Comparison of ENCODE assay signal across 8 cellular contexts in genomic region chr5:50963647-50964584, GRCh38.
DNase-seq lines count a peak whose midpoint lies in the region; ATAC-seq and TF ChIP-seq lines count a peak whose summit lies in the region.

No MANE protein-coding gene starts in this region.

- no peaks in the 10 kb centered on the region for H3K4me1 ChIP-seq in RWPE2 (ENCODE audit: insufficient read depth, poor library complexity, severe bottlenecking)

- H3K27ac ChIP-seq in AG04450 (ENCODE audit: low read depth, low read length) (no peak overlapping the region), RWPE2 (ENCODE audit: poor library complexity, severe bottlenecking) (no peak overlapping the region)

- H3K27me3 ChIP-seq in AG04450 (ENCODE audit: control insufficient read depth, insufficient read depth, low read length): peaks cover 54% of the 10 kb centered on the region
- H3K27me3 ChIP-seq in RWPE2 (ENCODE audit: insufficient read depth, poor library complexity, severe bottlenecking): peaks cover 47% of the 10 kb centered on the region

- H3K9me3 ChIP-seq in AG04450 (ENCODE audit: control insufficient read depth, insufficient read depth, low read length) (no peaks in the 10 kb centered on the region; the same call in 1 of the 2 replicates), RWPE2 (ENCODE audit: severe bottlenecking) (no peaks in the 10 kb centered on the region)

- no peak for DNase-seq in AG04450 (ENCODE audit: low read depth, low spot score)
- no peak for DNase-seq in RWPE2 (ENCODE audit: low spot score)
- DNase-seq in fibroblast of mammary gland (ENCODE audit: low read depth): no peak
- DNase-seq in retina: peak; percentile 85
- no peak for DNase-seq in NCI-H2029 (lab: John Stamatoyannopoulos, UW)
- no peak for DNase-seq in T1000 (lab: John Stamatoyannopoulos, UW)

- ATAC-seq in GM19351 (IDR thresholded peaks at IDR 0.05; ENCODE audit: unreplicated experiment) (peak; percentile 5), RWPE2 (ENCODE audit: low read depth) (peak; percentile 43; the same call in 2 of the 3 replicates), HG03442 (IDR thresholded peaks at IDR 0.05; ENCODE audit: unreplicated experiment) (no peak)

- no peaks in the 10 kb centered on the region for H3K36me3 ChIP-seq in RWPE2 (ENCODE audit: low read depth)

- CTCF ChIA-PET in AG04450 (lab: Charles Lee): interaction anchor here (0.5 to 1.6 kb wide), 37 partner anchors 9 to 1954 kb away, joined by 3 to 26 read pairs (median 4); no protein-coding TSS in a partner anchor

- H3K4me3 ChIP-seq in AG04450 (ENCODE audit: low read depth, low read length) (peak overlapping the region; percentile 49), RWPE2 (ENCODE audit: severe bottlenecking) (peak overlapping the region; percentile 29), fibroblast of mammary gland (ENCODE audit: control insufficient read depth, low read depth, low read length) (peak overlapping the region; percentile 34)

- TF ChIP-seq CTCF in AG04450 (IDR thresholded peaks at IDR 0.05; ENCODE audit: low read depth, low read length): no peak
- no peak for TF ChIP-seq CTCF in RWPE2 (IDR thresholded peaks at IDR 0.05; ENCODE audit: poor library complexity, severe bottlenecking)
- TF ChIP-seq CTCF in fibroblast of mammary gland (conservative IDR thresholded peaks at IDR 0.05; ENCODE audit: control insufficient read depth, insufficient read depth, low read depth, low read length): no peak

- POLR2A ChIA-PET in AG04450 (lab: Yijun Ruan, JAX): no interaction called here
